Comparison of ENCODE assay signal across 1 cellular context in the genomic region with DNA sequence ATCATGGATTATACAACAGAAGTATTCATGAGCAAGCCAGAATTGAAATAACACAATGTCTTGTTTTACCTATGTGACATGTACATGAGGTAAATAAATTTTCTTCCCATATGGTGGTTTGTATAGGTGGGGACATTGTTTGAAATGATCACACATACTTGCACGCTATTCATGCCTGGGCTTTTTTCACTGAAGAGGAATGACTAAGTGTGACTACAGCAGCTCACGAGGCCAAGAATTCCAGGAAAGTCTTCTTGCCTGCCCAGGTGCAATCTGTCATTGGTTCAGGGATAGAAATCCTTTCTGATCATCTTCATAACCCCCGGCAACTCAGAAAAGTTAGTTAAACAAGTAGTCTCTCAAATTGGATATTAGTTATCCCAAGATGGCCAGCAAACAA.
TF ChIP-seq lines count a peak whose summit lies in the region.

No MANE protein-coding gene starts in this region.

TF ChIP-seq in GM23338, 12 proteins besides CTCF, POLR2A, EP300 and RAD21:
- TF ChIP-seq, protein P1, sequence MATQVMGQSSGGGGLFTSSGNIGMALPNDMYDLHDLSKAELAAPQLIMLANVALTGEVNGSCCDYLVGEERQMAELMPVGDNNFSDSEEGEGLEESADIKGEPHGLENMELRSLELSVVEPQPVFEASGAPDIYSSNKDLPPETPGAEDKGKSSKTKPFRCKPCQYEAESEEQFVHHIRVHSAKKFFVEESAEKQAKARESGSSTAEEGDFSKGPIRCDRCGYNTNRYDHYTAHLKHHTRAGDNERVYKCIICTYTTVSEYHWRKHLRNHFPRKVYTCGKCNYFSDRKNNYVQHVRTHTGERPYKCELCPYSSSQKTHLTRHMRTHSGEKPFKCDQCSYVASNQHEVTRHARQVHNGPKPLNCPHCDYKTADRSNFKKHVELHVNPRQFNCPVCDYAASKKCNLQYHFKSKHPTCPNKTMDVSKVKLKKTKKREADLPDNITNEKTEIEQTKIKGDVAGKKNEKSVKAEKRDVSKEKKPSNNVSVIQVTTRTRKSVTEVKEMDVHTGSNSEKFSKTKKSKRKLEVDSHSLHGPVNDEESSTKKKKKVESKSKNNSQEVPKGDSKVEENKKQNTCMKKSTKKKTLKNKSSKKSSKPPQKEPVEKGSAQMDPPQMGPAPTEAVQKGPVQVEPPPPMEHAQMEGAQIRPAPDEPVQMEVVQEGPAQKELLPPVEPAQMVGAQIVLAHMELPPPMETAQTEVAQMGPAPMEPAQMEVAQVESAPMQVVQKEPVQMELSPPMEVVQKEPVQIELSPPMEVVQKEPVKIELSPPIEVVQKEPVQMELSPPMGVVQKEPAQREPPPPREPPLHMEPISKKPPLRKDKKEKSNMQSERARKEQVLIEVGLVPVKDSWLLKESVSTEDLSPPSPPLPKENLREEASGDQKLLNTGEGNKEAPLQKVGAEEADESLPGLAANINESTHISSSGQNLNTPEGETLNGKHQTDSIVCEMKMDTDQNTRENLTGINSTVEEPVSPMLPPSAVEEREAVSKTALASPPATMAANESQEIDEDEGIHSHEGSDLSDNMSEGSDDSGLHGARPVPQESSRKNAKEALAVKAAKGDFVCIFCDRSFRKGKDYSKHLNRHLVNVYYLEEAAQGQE (IDR thresholded peaks at IDR 0.05; ENCODE audit: unreplicated experiment), result no peak
- no peak for TF ChIP-seq ZNF331 (CRISPR knock-in tag; IDR thresholded peaks at IDR 0.05; ENCODE audit: low read depth)
- TF ChIP-seq STAT1 (IDR thresholded peaks at IDR 0.05; ENCODE audit: unreplicated experiment), result no peak
- TF ChIP-seq, protein P2, sequence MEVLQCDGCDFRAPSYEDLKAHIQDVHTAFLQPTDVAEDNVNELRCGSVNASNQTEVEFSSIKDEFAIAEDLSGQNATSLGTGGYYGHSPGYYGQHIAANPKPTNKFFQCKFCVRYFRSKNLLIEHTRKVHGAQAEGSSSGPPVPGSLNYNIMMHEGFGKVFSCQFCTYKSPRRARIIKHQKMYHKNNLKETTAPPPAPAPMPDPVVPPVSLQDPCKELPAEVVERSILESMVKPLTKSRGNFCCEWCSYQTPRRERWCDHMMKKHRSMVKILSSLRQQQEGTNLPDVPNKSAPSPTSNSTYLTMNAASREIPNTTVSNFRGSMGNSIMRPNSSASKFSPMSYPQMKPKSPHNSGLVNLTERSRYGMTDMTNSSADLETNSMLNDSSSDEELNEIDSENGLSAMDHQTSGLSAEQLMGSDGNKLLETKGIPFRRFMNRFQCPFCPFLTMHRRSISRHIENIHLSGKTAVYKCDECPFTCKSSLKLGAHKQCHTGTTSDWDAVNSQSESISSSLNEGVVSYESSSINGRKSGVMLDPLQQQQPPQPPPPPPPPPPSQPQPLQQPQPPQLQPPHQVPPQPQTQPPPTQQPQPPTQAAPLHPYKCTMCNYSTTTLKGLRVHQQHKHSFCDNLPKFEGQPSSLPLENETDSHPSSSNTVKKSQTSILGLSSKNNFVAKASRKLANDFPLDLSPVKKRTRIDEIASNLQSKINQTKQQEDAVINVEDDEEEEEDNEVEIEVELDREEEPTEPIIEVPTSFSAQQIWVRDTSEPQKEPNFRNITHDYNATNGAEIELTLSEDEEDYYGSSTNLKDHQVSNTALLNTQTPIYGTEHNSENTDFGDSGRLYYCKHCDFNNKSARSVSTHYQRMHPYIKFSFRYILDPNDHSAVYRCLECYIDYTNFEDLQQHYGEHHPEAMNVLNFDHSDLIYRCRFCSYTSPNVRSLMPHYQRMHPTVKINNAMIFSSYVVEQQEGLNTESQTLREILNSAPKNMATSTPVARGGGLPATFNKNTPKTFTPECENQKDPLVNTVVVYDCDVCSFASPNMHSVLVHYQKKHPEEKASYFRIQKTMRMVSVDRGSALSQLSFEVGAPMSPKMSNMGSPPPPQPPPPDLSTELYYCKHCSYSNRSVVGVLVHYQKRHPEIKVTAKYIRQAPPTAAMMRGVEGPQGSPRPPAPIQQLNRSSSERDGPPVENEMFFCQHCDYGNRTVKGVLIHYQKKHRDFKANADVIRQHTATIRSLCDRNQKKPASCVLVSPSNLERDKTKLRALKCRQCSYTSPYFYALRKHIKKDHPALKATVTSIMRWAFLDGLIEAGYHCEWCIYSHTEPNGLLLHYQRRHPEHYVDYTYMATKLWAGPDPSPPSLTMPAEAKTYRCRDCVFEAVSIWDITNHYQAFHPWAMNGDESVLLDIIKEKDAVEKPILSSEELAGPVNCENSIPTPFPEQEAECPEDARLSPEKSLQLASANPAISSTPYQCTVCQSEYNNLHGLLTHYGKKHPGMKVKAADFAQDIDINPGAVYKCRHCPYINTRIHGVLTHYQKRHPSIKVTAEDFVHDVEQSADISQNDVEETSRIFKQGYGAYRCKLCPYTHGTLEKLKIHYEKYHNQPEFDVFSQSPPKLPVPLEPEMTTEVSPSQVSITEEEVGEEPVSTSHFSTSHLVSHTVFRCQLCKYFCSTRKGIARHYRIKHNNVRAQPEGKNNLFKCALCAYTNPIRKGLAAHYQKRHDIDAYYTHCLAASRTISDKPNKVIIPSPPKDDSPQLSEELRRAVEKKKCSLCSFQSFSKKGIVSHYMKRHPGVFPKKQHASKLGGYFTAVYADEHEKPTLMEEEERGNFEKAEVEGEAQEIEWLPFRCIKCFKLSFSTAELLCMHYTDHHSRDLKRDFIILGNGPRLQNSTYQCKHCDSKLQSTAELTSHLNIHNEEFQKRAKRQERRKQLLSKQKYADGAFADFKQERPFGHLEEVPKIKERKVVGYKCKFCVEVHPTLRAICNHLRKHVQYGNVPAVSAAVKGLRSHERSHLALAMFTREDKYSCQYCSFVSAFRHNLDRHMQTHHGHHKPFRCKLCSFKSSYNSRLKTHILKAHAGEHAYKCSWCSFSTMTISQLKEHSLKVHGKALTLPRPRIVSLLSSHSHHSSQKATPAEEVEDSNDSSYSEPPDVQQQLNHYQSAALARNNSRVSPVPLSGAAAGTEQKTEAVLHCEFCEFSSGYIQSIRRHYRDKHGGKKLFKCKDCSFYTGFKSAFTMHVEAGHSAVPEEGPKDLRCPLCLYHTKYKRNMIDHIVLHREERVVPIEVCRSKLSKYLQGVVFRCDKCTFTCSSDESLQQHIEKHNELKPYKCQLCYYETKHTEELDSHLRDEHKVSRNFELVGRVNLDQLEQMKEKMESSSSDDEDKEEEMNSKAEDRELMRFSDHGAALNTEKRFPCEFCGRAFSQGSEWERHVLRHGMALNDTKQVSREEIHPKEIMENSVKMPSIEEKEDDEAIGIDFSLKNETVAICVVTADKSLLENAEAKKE (CRISPR knock-in tag; IDR thresholded peaks at IDR 0.05), result no peak
- no peak for TF ChIP-seq POLR2AphosphoS5 (IDR thresholded peaks at IDR 0.05; ENCODE audit: low read depth)
- no peak for TF ChIP-seq EZH2phosphoT487 (IDR thresholded peaks at IDR 0.05; ENCODE audit: unreplicated experiment)
- TF ChIP-seq, protein P3, sequence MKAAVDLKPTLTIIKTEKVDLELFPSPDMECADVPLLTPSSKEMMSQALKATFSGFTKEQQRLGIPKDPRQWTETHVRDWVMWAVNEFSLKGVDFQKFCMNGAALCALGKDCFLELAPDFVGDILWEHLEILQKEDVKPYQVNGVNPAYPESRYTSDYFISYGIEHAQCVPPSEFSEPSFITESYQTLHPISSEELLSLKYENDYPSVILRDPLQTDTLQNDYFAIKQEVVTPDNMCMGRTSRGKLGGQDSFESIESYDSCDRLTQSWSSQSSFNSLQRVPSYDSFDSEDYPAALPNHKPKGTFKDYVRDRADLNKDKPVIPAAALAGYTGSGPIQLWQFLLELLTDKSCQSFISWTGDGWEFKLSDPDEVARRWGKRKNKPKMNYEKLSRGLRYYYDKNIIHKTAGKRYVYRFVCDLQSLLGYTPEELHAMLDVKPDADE (IDR thresholded peaks at IDR 0.05), result no peak
- TF ChIP-seq ZNF114 (CRISPR knock-in tag; IDR thresholded peaks at IDR 0.05), result no peak
